Comparison of ENCODE assay signal across 20 cellular contexts in the genomic region with DNA sequence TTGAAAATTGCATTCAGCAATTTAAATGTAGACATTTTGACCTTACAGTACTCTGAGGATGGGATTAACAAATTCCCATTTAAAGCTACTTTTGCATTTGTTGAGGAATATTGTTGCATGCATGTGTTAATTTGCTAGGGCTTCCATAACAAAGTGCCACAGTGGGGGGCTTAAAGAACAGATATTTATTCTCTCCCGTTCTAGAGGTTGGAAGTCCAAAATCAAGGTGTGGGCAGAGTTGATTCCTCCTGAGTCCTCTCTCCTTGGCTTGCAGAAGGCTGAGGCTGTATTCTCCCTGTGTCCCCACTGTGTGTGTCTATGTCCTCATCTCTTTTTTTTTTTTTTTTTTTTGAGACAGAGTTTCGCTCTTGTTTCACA. TPM values are rescaled to one million over a fixed set of nuclear protein-coding genes. Genes with fewer than 3 reads are reported as not detected.
A peak's percentile ranks its signal among the peaks of the same experiment; 100 is the strongest.
DNase-seq lines count a peak whose midpoint lies in the region; TF ChIP-seq lines count a peak whose summit lies in the region.
"Had no signal": no experiment of that assay in that cellular context is flagged by ENCODE, and none has a peak within 500 bp of the region (broad histone marks: within the 10 kb centered on the region; RNA-seq: fewer than 3 reads in every experiment).

No MANE protein-coding gene starts in this region.

- no peak overlapping the region for H2BK120ac ChIP-seq in mesendoderm (ENCODE audit: low read depth, low read length)

- H3K9me3 ChIP-seq in ES-I3 (ENCODE audit: control insufficient read depth, insufficient read depth, low read length) (no peaks in the 10 kb centered on the region), HUES48 (ENCODE audit: control insufficient read depth, insufficient read depth, low read length) (no peaks in the 10 kb centered on the region)
- H3K9me3 ChIP-seq: A549, Caco-2 had no signal

- H3K23ac ChIP-seq in mesendoderm (ENCODE audit: low read length): no peak overlapping the region

- no peak overlapping the region for H3K4me2 ChIP-seq in mesendoderm (ENCODE audit: low read length)
- H3K4me2 ChIP-seq: A549 had no signal

- no peak overlapping the region for H3K4me3 ChIP-seq in HUES48 (ENCODE audit: low read depth, low read length)
- no peak overlapping the region for H3K4me3 ChIP-seq in choroid plexus epithelial cell (ENCODE audit: low read depth, low read length)
- no peak overlapping the region for H3K4me3 ChIP-seq in mesendoderm (ENCODE audit: low read length)
- H3K4me3 ChIP-seq: A549, GM23248 had no signal

- H3K27me3 ChIP-seq in HUES48 (ENCODE audit: control insufficient read depth, insufficient read depth, low read length) (no peaks in the 10 kb centered on the region), mesendoderm (ENCODE audit: insufficient read depth, low read length, poor library complexity) (no peaks in the 10 kb centered on the region)

- H3K4ac ChIP-seq in mesendoderm (ENCODE audit: low read depth, low read length): no peak overlapping the region

- no peak overlapping the region for H2BK5ac ChIP-seq in mesendoderm (ENCODE audit: low read length)

- no peak for TF ChIP-seq CTCF in choroid plexus epithelial cell (conservative IDR thresholded peaks at IDR 0.05; ENCODE audit: low read depth, low read length)

- H2BK15ac ChIP-seq in mesendoderm (replicated peaks; ENCODE audit: low read depth): no peak overlapping the region

- no peaks in the 10 kb centered on the region for H3K79me2 ChIP-seq in mesendoderm (ENCODE audit: control insufficient read depth, insufficient read depth, low read length)

- peak; percentile 13 for DNase-seq in choroid plexus epithelial cell (ENCODE audit: low read depth)
- DNase-seq in mesendoderm: peak; percentile 8
- no peak for DNase-seq in stimulated activated CD8-positive, alpha-beta memory T cell treated with anti-CD3 and anti-CD28 coated beads, Interleukin-4, amount 100 ng/mL, for 48 hours
- DNase-seq in effector CD4-positive, alpha-beta T cell: no peak
- DNase-seq in GM19238 (ENCODE audit: insufficient read length, low spot score): no peak
- DNase-seq: AML-193; CD4-positive, alpha-beta T cell; GF-D8; GM23248; H7; Karpas-422; KBM-7 had no signal

- H4K5ac ChIP-seq in mesendoderm (ENCODE audit: low read length): no peak overlapping the region

- WGBS in mesendoderm (ENCODE audit: extremely low coverage, insufficient coverage, low lambda C conversion rate): no CpG with 5 or more reads among the region's 2 CpGs

- peak overlapping the region; percentile 70 for H3K27ac ChIP-seq in HUES48 (ENCODE audit: low read depth, low read length)
- no peak overlapping the region for H3K27ac ChIP-seq in mesendoderm (ENCODE audit: low read depth, low read length)
- H3K27ac ChIP-seq: 22Rv1, A549, C4-2B, GM23248, HL-60 had no signal

- H3K9ac ChIP-seq in ES-I3 (ENCODE audit: low read depth, low read length) (0 out of 2 replicates have a peak overlapping the region, but pooled peaks have one; percentile 25), HUES48 (ENCODE audit: low read depth, low read length) (no peak overlapping the region), mesendoderm (ENCODE audit: low read length) (no peak overlapping the region)
- H3K9ac ChIP-seq: GM23248 had no signal

- no peak overlapping the region for H3K56ac ChIP-seq in mesendoderm (ENCODE audit: low read length)

- H3K4me1 ChIP-seq in ES-I3 (ENCODE audit: insufficient read depth, low read length) (peaks cover 11% of the 10 kb centered on the region), HUES48 (ENCODE audit: control insufficient read depth, insufficient read depth, low read length) (peaks cover 17% of the 10 kb centered on the region), mesendoderm (ENCODE audit: control insufficient read depth, low read depth, low read length) (peaks cover 3% of the 10 kb centered on the region)
- H3K4me1 ChIP-seq: A549, Caco-2 had no signal

- H3K18ac ChIP-seq in mesendoderm (ENCODE audit: low read length): no peak overlapping the region

- H3K36me3 ChIP-seq in ES-I3 (ENCODE audit: insufficient read depth, low read length): no peaks in the 10 kb centered on the region
- no peaks in the 10 kb centered on the region for H3K36me3 ChIP-seq in HUES48 (ENCODE audit: control insufficient read depth, insufficient read depth, low read length)
- no peaks in the 10 kb centered on the region for H3K36me3 ChIP-seq in mesendoderm (ENCODE audit: control insufficient read depth, insufficient read depth, low read length)

- H4K8ac ChIP-seq in mesendoderm (ENCODE audit: low read depth, low read length): no peak overlapping the region

- no peak overlapping the region for H2AK5ac ChIP-seq in mesendoderm (ENCODE audit: low read length)

- H3K79me1 ChIP-seq in mesendoderm (ENCODE audit: low read length): no peaks in the 10 kb centered on the region

RNA-seq across cellular contexts. Expression of gene CDK20, which starts 51.8 kb away (rescaled TPM):
- 1.4 TPM for polyA plus RNA-seq in mesendoderm (2013, experiment 1 of 2)
- polyA plus RNA-seq in mesendoderm (2013, experiment 2 of 2): 1.7 TPM
- polyA plus RNA-seq: HepG2 had no signal

Comparison
In these comparisons a context has a peak if more than half of its experiments do, and no peak if none do; other contexts are left out.
1. DNase-seq: peak in choroid plexus epithelial cell (single experiment) and mesendoderm (single experiment); none in stimulated activated CD8-positive, alpha-beta memory T cell treated with anti-CD3 and anti-CD28 coated beads, Interleukin-4, amount 100 ng/mL, for 48 hours (single experiment), effector CD4-positive, alpha-beta T cell (single experiment) and GM19238 (single experiment).